Comparison of ENCODE assay signal across 8 cellular contexts in genomic region chr11:118488480-118489109, GRCh38. TPM values are rescaled to one million over a fixed set of nuclear protein-coding genes. Genes with fewer than 3 reads are reported as not detected.
DNase-seq lines count a peak whose midpoint lies in the region; ATAC-seq and TF ChIP-seq lines count a peak whose summit lies in the region.

No MANE protein-coding gene starts in this region.

- TF ChIP-seq EP300 in ovary (IDR thresholded peaks at IDR 0.05): no peak
- TF ChIP-seq EP300 in transverse colon (IDR thresholded peaks at IDR 0.05; ENCODE audit: low read depth): no peak

- peak; percentile 73 for DNase-seq in DMS53 treated with DMSO at 0.1 percent for 48 hours (lab: John Stamatoyannopoulos, UW; ENCODE audit: unreplicated experiment)
- peak; percentile 70 for DNase-seq in MM.1S
- peak; percentile 49 for DNase-seq in SHP77 treated with DMSO at 0.1 percent for 48 hours (lab: John Stamatoyannopoulos, UW)
- peak; percentile 62 for DNase-seq in activated effector memory CD4-positive, alpha-beta T cell treated with Interleukin-2 at 50 U/mL for 16 hours
- peak; percentile 63 to 88 for DNase-seq in foreskin fibroblast
- DNase-seq in ovary: peak; percentile 47 to 71 (median 65)
- DNase-seq in transverse colon: peak; percentile 68

- H3K9me2 ChIP-seq in MM.1S (replicated peaks; ENCODE audit: insufficient read depth, low read length): no peaks in the 10 kb centered on the region

- H3K4me2 ChIP-seq in MM.1S (ENCODE audit: low read depth, low read length): no peak overlapping the region

- no peak for TF ChIP-seq POLR2A in ovary (IDR thresholded peaks at IDR 0.05)
- no peak for TF ChIP-seq POLR2A in transverse colon (IDR thresholded peaks at IDR 0.05)

- no peaks in the 10 kb centered on the region for H3K79me2 ChIP-seq in MM.1S (ENCODE audit: low read length)

- H3K27me3 ChIP-seq in MM.1S (replicated peaks; ENCODE audit: insufficient read depth, low read length): no peaks in the 10 kb centered on the region
- H3K27me3 ChIP-seq in ovary: no peaks in the 10 kb centered on the region
- H3K27me3 ChIP-seq in transverse colon: no peaks in the 10 kb centered on the region

- no peak overlapping the region for H2AFZ ChIP-seq in MM.1S (ENCODE audit: low read length)

- H3K4me1 ChIP-seq in MM.1S (ENCODE audit: low read length): no peaks in the 10 kb centered on the region
- no peaks in the 10 kb centered on the region for H3K4me1 ChIP-seq in ovary (ENCODE audit: insufficient read depth)
- H3K4me1 ChIP-seq in transverse colon: no peaks in the 10 kb centered on the region

- H3K9me3 ChIP-seq in MM.1S (replicated peaks; ENCODE audit: insufficient read depth, low read length) (no peaks in the 10 kb centered on the region), ovary (no peaks in the 10 kb centered on the region), transverse colon (no peaks in the 10 kb centered on the region)

- no peaks in the 10 kb centered on the region for H4K20me1 ChIP-seq in MM.1S (ENCODE audit: insufficient read depth, low read length)

- in situ Hi-C loops in transverse colon (cut with MboI; ENCODE audit: low pct_ligation_motif_present in 1 of 4, low pct_unique_long_range_greater_than_20kb in 1 of 4, low sequenced_read_pairs in 3 of 4): loop anchor here in 2 of 4 donors (25.0 kb wide), 2 partner anchors 301 to 351 kb away; partner anchors contain the start of gene SCN2B (in 1 of the 2)

- 26 to 28% (median 27%) methylated on average over 7 of the region's 7 CpGs for WGBS in ovary, 3 donors
- WGBS in transverse colon (ENCODE audit: low coverage in 1 of 2), 2 donors: 24 to 26% methylated on average over 7 of the region's 7 CpGs

- no peaks in the 10 kb centered on the region for H3F3A ChIP-seq in MM.1S (ENCODE audit: insufficient read depth, low read length)

- no peak for ATAC-seq in HG02610 (IDR thresholded peaks at IDR 0.05; ENCODE audit: unreplicated experiment)

- H3K27ac ChIP-seq in MM.1S (ENCODE audit: low read length) (no peak overlapping the region), ovary (no peak overlapping the region), transverse colon (no peak overlapping the region)

- H3K4me3 ChIP-seq in MM.1S (ENCODE audit: low read length) (no peak overlapping the region), foreskin fibroblast (ENCODE audit: low read depth in 1 of 2, low read length in 2 of 2) (no peak overlapping the region), ovary (no peak overlapping the region), transverse colon (no peak overlapping the region)

- TF ChIP-seq CTCF in MM.1S (IDR thresholded peaks at IDR 0.05; ENCODE audit: low read length) (peak; percentile 84), foreskin fibroblast (IDR thresholded peaks at IDR 0.05; ENCODE audit: low read depth, low read length) (peak; percentile 82), ovary (IDR thresholded peaks at IDR 0.05) (peak; percentile 41 to 73 (median 65)), transverse colon (IDR thresholded peaks at IDR 0.05) (peak; percentile 76 to 80 (median 78))

- H3K36me3 ChIP-seq in MM.1S (replicated peaks; ENCODE audit: insufficient read depth, low read length) (peaks cover 20% of the 10 kb centered on the region), ovary (no peaks in the 10 kb centered on the region), transverse colon (peaks cover 0 to 80% (median 32%) of the 10 kb centered on the region in 4 donors)

- H3K9ac ChIP-seq in MM.1S (ENCODE audit: low read length): no peak overlapping the region

- intact Hi-C loops in ovary (cut with DNase I) (loop anchor here in 3 of 4 donors (5.0 to 10.0 kb wide), 3 partner anchors 84 to 344 kb away; partner anchors contain the start of gene ATP5MG (in 2 of the 3)), transverse colon (cut with DNase I; ENCODE audit: low total_unique reads) (loop anchor here (2.0 kb wide), 1 partner anchor 88 kb away; the partner anchor contains the start of gene ATP5MG)

RNA-seq across cellular contexts. Expression of gene TTC36, which starts 38.7 kb away (rescaled TPM):
- total RNA-seq in ovary (under 1 TPM in 4 of 7 donors, not detected in 3; 0.23 to 0.38 (median 0.37) TPM), transverse colon (10 to 100 TPM in 1 of 4 donors, 1 to 10 TPM in 1, not detected in 2; 2.2 to 17.9 TPM)
- under 1 TPM in 1 of 2 donors, not detected in 1; 0.18 TPM for polyA plus RNA-seq in ovary

RNA-seq across cellular contexts. Expression of gene TMEM25, which starts 42.4 kb away (rescaled TPM):
- 10 to 100 TPM; 22.1 to 45.1 (median 32.7) TPM for total RNA-seq in ovary
- polyA plus RNA-seq in ovary: 10 to 100 TPM; 24.2 to 27.1 TPM
- total RNA-seq in transverse colon: 10 to 100 TPM in 2 of 4 donors, 1 to 10 TPM in 2; 1.5 to 37.0 (median 14.5) TPM

RNA-seq across cellular contexts. Expression of gene KMT2A, which starts 52.3 kb away (rescaled TPM):
- 100 to 1,000 TPM in 2 of 7 donors, 10 to 100 TPM in 5; 72.0 to 107 (median 82.0) TPM for total RNA-seq in ovary
- polyA plus RNA-seq in ovary: 10 to 100 TPM; 25.8 to 45.2 TPM
- 100 to 1,000 TPM in 1 of 4 donors, 10 to 100 TPM in 3; 51.1 to 120 (median 75.5) TPM for total RNA-seq in transverse colon
